ENCODE assay signal across 1 cellular context in genomic region chr6:18276610-18277009, GRCh38.
TF ChIP-seq lines count a peak whose summit lies in the region.

No MANE protein-coding gene starts in this region.

TF ChIP-seq in GM23338, 12 proteins besides CTCF, POLR2A, EP300 and RAD21 (continued from another document):
- TF ChIP-seq REST (IDR thresholded peaks at IDR 0.05; ENCODE audit: unreplicated experiment) (no peak), EZH2 (IDR thresholded peaks at IDR 0.05; ENCODE audit: low read depth, unreplicated experiment) (no peak), ETS1 (IDR thresholded peaks at IDR 0.05) (no peak), ZNF462 (CRISPR knock-in tag; IDR thresholded peaks at IDR 0.05) (no peak), CREB1 (CRISPR knock-in tag; IDR thresholded peaks at IDR 0.05; ENCODE audit: low read depth) (no peak), POLR2AphosphoS5 (IDR thresholded peaks at IDR 0.05; ENCODE audit: low read depth) (no peak), ZNF114 (CRISPR knock-in tag; IDR thresholded peaks at IDR 0.05) (no peak), NANOG (IDR thresholded peaks at IDR 0.05; ENCODE audit: borderline replicate concordance) (no peak), STAT1 (IDR thresholded peaks at IDR 0.05; ENCODE audit: unreplicated experiment) (no peak), EZH2phosphoT487 (IDR thresholded peaks at IDR 0.05; ENCODE audit: unreplicated experiment) (no peak)
